Comparison of ENCODE assay signal across 16 cellular contexts in the genomic region with DNA sequence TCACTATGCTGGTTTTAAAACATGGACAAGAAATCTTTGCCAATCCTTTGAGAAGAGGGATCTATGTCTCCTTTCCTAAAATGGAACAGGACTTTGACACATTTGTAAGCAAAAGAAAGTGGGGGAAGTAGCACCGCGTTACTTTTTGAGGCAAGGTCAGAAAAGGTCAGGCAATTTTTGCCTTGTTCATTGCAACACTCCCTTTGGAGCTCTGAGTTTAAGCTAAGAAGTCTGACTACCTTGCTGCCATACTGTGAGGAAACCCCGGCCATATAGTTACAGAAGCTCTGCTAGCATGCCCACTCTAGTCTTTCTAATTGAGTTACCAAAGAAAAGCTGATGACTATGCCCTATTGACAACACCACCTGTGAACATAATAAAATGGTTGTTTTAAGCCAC. TPM values are rescaled to one million over a fixed set of nuclear protein-coding genes. Genes with fewer than 3 reads are reported as not detected.
A peak's percentile ranks its signal among the peaks of the same experiment; 100 is the strongest.
DNase-seq lines count a peak whose midpoint lies in the region; ATAC-seq lines count a peak whose summit lies in the region.
"Had no signal": no experiment of that assay in that cellular context is flagged by ENCODE, and none has a peak within 500 bp of the region (broad histone marks: within the 10 kb centered on the region; RNA-seq: fewer than 3 reads in every experiment).

No MANE protein-coding gene starts in this region.

- ATAC-seq in stimulated activated naive CD8-positive, alpha-beta T cell treated with anti-CD3 and anti-CD28 coated beads, Interleukin-15, amount 100 ng/mL, for 72 hours, result no peak
- ATAC-seq in activated T-helper 17 cell treated with anti-CD3 and anti-CD28 coated beads, Interleukin-2, amount 50 U/mL, for 72 hours (replicated peaks), result no peak
- ATAC-seq in naive thymus-derived CD8-positive, alpha-beta T cell, result no peak
- ATAC-seq in sciatic nerve (no peak), T-cell (replicated peaks in 1 of 4) (no peak), GM21528 (IDR thresholded peaks at IDR 0.05; ENCODE audit: low FRiP score, unreplicated experiment) (no peak), HG03280 (IDR thresholded peaks at IDR 0.05; ENCODE audit: unreplicated experiment) (no peak)
- ATAC-seq: effector memory CD8-positive, alpha-beta T cell had no signal

- H3K27me3 Mint-ChIP-seq in stimulated activated naive CD8-positive, alpha-beta T cell treated with anti-CD3 and anti-CD28 coated beads, Interleukin-15, Interleukin-2, amounts not matched to agents 100 ng/mL and 50 ng/mL, for 24 hours, result no peaks in the 10 kb centered on the region
- H3K27me3 Mint-ChIP-seq in stimulated activated naive CD8-positive, alpha-beta T cell treated with anti-CD3 and anti-CD28 coated beads, Interleukin-15, amount 100 ng/mL, for 72 hours, result no peaks in the 10 kb centered on the region
- no peaks in the 10 kb centered on the region for H3K27me3 Mint-ChIP-seq in activated T-helper 17 cell treated with anti-CD3 and anti-CD28 coated beads, Interleukin-2, amount 50 U/mL, for 72 hours
- H3K27me3 Mint-ChIP-seq in naive thymus-derived CD8-positive, alpha-beta T cell, result peaks cover 0 to 2% (median 0%) of the 10 kb centered on the region in 5 donors
- no peaks in the 10 kb centered on the region for H3K27me3 Mint-ChIP-seq in T-cell
- H3K27me3 Mint-ChIP-seq: effector memory CD8-positive, alpha-beta T cell had no signal

- no peak overlapping the region for H3K27ac Mint-ChIP-seq in stimulated activated naive CD8-positive, alpha-beta T cell treated with anti-CD3 and anti-CD28 coated beads, Interleukin-15, Interleukin-2, amounts not matched to agents 100 ng/mL and 50 ng/mL, for 24 hours
- no peak overlapping the region for H3K27ac Mint-ChIP-seq in stimulated activated naive CD8-positive, alpha-beta T cell treated with anti-CD3 and anti-CD28 coated beads, Interleukin-15, amount 100 ng/mL, for 72 hours
- H3K27ac Mint-ChIP-seq in activated T-helper 17 cell treated with anti-CD3 and anti-CD28 coated beads, Interleukin-2, amount 50 U/mL, for 72 hours, result no peak overlapping the region
- H3K27ac Mint-ChIP-seq in naive thymus-derived CD8-positive, alpha-beta T cell, result peak overlapping the region in 7 of 10 donors; percentile 1 to 99 (median 98)
- H3K27ac Mint-ChIP-seq in T-cell, result peak overlapping the region in 1 of 2 donors; percentile 52

- DNase-seq in stimulated activated naive CD8-positive, alpha-beta T cell treated with anti-CD3 and anti-CD28 coated beads, Interleukin-15, amount 100 ng/mL, for 72 hours, result no peak
- no peak for DNase-seq in naive thymus-derived CD8-positive, alpha-beta T cell
- no peak for DNase-seq in sciatic nerve (ENCODE audit: low spot score)
- DNase-seq in T-cell, result no peak
- DNase-seq: activated CD4-positive, CD25-positive, alpha-beta regulatory T cell treated with anti-CD3 and anti-CD28 coated beads, Interleukin-2, amount 50 U/mL, for 72 hours; AML-193; DMS79 treated with DMSO at 0.1 percent for 48 hours; effector memory CD8-positive, alpha-beta T cell; NCI-H1417 treated with DMSO at 0.1 percent for 48 hours; NCI-H526 treated with DMSO at 0.1 percent for 48 hours; nucleus accumbens; SIG-M5 had no signal

- CTCF ChIA-PET in T-cell (lab: Charles Lee), result interaction anchor here (0.5 kb wide), 2 partner anchors 468 to 566 kb away, joined by 3 to 5 read pairs; no protein-coding TSS in a partner anchor

- H3K36me3 Mint-ChIP-seq in stimulated activated naive CD8-positive, alpha-beta T cell treated with anti-CD3 and anti-CD28 coated beads, Interleukin-15, Interleukin-2, amounts not matched to agents 100 ng/mL and 50 ng/mL, for 24 hours (ENCODE audit: low read depth), result peaks cover 27% of the 10 kb centered on the region
- H3K36me3 Mint-ChIP-seq in activated T-helper 17 cell treated with anti-CD3 and anti-CD28 coated beads, Interleukin-2, amount 50 U/mL, for 72 hours (ENCODE audit: low read depth), result peaks cover 12% of the 10 kb centered on the region
- peaks cover 19 to 27% (median 20%) of the 10 kb centered on the region in 3 donors for H3K36me3 Mint-ChIP-seq in naive thymus-derived CD8-positive, alpha-beta T cell
- peaks cover 29% of the 10 kb centered on the region for H3K36me3 Mint-ChIP-seq in T-cell

- H3K9me3 Mint-ChIP-seq in stimulated activated naive CD8-positive, alpha-beta T cell treated with anti-CD3 and anti-CD28 coated beads, Interleukin-15, Interleukin-2, amounts not matched to agents 100 ng/mL and 50 ng/mL, for 24 hours, result peaks cover 12% of the 10 kb centered on the region
- peaks cover 15 to 18% of the 10 kb centered on the region in 2 donors for H3K9me3 Mint-ChIP-seq in stimulated activated naive CD8-positive, alpha-beta T cell treated with anti-CD3 and anti-CD28 coated beads, Interleukin-15, amount 100 ng/mL, for 72 hours
- H3K9me3 Mint-ChIP-seq in activated T-helper 17 cell treated with anti-CD3 and anti-CD28 coated beads, Interleukin-2, amount 50 U/mL, for 72 hours, result peaks cover 7% of the 10 kb centered on the region
- peaks cover 0 to 26% (median 15%) of the 10 kb centered on the region in 9 donors for H3K9me3 Mint-ChIP-seq in naive thymus-derived CD8-positive, alpha-beta T cell
- peaks cover 5 to 21% (median 8%) of the 10 kb centered on the region in 3 donors for H3K9me3 Mint-ChIP-seq in T-cell

- intact Hi-C loops in sciatic nerve (cut with DNase I), result no loop called here

- H3K4me3 Mint-ChIP-seq in stimulated activated naive CD8-positive, alpha-beta T cell treated with anti-CD3 and anti-CD28 coated beads, Interleukin-15, Interleukin-2, amounts not matched to agents 100 ng/mL and 50 ng/mL, for 24 hours, result peak overlapping the region; percentile 31
- H3K4me3 Mint-ChIP-seq in stimulated activated naive CD8-positive, alpha-beta T cell treated with anti-CD3 and anti-CD28 coated beads, Interleukin-15, amount 100 ng/mL, for 72 hours, result peak overlapping the region in 1 of 2 donors; percentile 20
- H3K4me3 Mint-ChIP-seq in activated T-helper 17 cell treated with anti-CD3 and anti-CD28 coated beads, Interleukin-2, amount 50 U/mL, for 72 hours, result peak overlapping the region; percentile 93
- peak overlapping the region in 7 of 10 donors; percentile 16 to 63 (median 24) for H3K4me3 Mint-ChIP-seq in naive thymus-derived CD8-positive, alpha-beta T cell
- peak overlapping the region in 1 of 3 donors; percentile 85 for H3K4me3 Mint-ChIP-seq in T-cell

- H3K4me1 Mint-ChIP-seq in stimulated activated naive CD8-positive, alpha-beta T cell treated with anti-CD3 and anti-CD28 coated beads, Interleukin-15, Interleukin-2, amounts not matched to agents 100 ng/mL and 50 ng/mL, for 24 hours (ENCODE audit: low read depth), result peaks cover 41% of the 10 kb centered on the region
- peaks cover 35% of the 10 kb centered on the region for H3K4me1 Mint-ChIP-seq in stimulated activated naive CD8-positive, alpha-beta T cell treated with anti-CD3 and anti-CD28 coated beads, Interleukin-15, amount 100 ng/mL, for 72 hours
- H3K4me1 Mint-ChIP-seq in activated T-helper 17 cell treated with anti-CD3 and anti-CD28 coated beads, Interleukin-2, amount 50 U/mL, for 72 hours, result peaks cover 12% of the 10 kb centered on the region
- peaks cover 16 to 54% (median 46%) of the 10 kb centered on the region in 4 donors for H3K4me1 Mint-ChIP-seq in naive thymus-derived CD8-positive, alpha-beta T cell
- H3K4me1 Mint-ChIP-seq in T-cell, result peaks cover 43 to 48% (median 45%) of the 10 kb centered on the region in 3 donors

- POLR2A ChIA-PET in naive thymus-derived CD8-positive, alpha-beta T cell (lab: Charles Lee), result interaction anchor here (0.7 to 2.0 kb wide), 3 partner anchors 459 to 741 kb away, joined by 3 to 13 read pairs (median 3); a partner anchor contains a TSS
- POLR2A ChIA-PET in T-cell (lab: Charles Lee), result no interaction called here

RNA-seq across cellular contexts. Expression of a gene that starts 1.4 kb away (rescaled TPM):
- total RNA-seq in activated T-helper 17 cell treated with anti-CD3 and anti-CD28 coated beads, Interleukin-2, amount 50 U/mL, for 72 hours, result 1 to 10 TPM; 2.1 to 3.8 TPM
- total RNA-seq in naive thymus-derived CD8-positive, alpha-beta T cell, result 10 to 100 TPM; 14.5 to 16.7 TPM
- polyA plus RNA-seq in naive thymus-derived CD8-positive, alpha-beta T cell, result 10 to 100 TPM; 23.8 to 28.7 (median 27.6) TPM
- total RNA-seq in sciatic nerve, result 13.4 TPM
- total RNA-seq in T-cell, result 10 to 100 TPM in 1 of 5 donors, 1 to 10 TPM in 4; 4.7 to 11.2 (median 8.0) TPM

RNA-seq across cellular contexts. Expression of a gene that starts 1.6 kb away (rescaled TPM):
- total RNA-seq in activated T-helper 17 cell treated with anti-CD3 and anti-CD28 coated beads, Interleukin-2, amount 50 U/mL, for 72 hours, result 10 to 100 TPM; 20.7 to 22.0 TPM
- total RNA-seq in naive thymus-derived CD8-positive, alpha-beta T cell, result 10 to 100 TPM; 33.7 to 37.0 TPM
- 10 to 100 TPM; 22.0 to 25.6 (median 22.0) TPM for polyA plus RNA-seq in naive thymus-derived CD8-positive, alpha-beta T cell
- total RNA-seq in sciatic nerve (62.1 TPM), T-cell (10 to 100 TPM; 15.0 to 22.7 (median 19.6) TPM)

Comparison
In these comparisons a context has a peak if more than half of its experiments do, and no peak if none do; other contexts are left out.
1. H3K27ac Mint-ChIP-seq: peak in naive thymus-derived CD8-positive, alpha-beta T cell (7 of 10); none in stimulated activated naive CD8-positive, alpha-beta T cell treated with anti-CD3 and anti-CD28 coated beads, Interleukin-15, Interleukin-2, amounts not matched to agents 100 ng/mL and 50 ng/mL, for 24 hours (single experiment), stimulated activated naive CD8-positive, alpha-beta T cell treated with anti-CD3 and anti-CD28 coated beads, Interleukin-15, amount 100 ng/mL, for 72 hours (0 of 2) and activated T-helper 17 cell treated with anti-CD3 and anti-CD28 coated beads, Interleukin-2, amount 50 U/mL, for 72 hours (single experiment).